Comparison of ENCODE assay signal across 27 cellular contexts in the genomic region with DNA sequence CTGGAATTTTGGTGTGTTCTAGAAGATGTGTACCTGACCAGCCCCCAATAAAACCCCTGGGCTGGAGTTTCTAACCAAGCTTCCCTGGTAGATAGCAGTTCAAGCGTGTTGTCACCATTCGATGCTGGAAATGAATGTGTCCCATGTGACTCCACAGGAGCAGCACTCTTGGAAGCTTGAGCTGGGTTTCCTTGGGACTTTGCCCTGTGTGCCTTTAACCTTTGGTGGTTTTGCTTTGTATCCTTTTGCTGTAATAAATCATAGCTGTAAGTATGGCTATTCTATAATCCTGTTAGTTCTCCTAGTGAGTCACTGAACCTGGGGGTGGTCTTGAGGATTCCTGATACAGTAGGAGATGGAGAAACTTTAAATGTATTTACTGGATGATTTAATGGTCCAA.
A peak's percentile ranks its signal among the peaks of the same experiment; 100 is the strongest.
DNase-seq lines count a peak whose midpoint lies in the region; ATAC-seq, FAIRE-seq and TF ChIP-seq lines count a peak whose summit lies in the region.
"Had no signal": no experiment of that assay in that cellular context is flagged by ENCODE, and none has a peak within 500 bp of the region (broad histone marks: within the 10 kb centered on the region; RNA-seq: fewer than 3 reads in every experiment).

No MANE protein-coding gene starts in this region.

- no peak overlapping the region for H3K23ac ChIP-seq in mesenchymal stem cell (ENCODE audit: low read length in 2 of 2)

- no peaks in the 10 kb centered on the region for H3K27me3 ChIP-seq in mesenchymal stem cell (ENCODE audit: control insufficient read depth in 1 of 2, insufficient read depth in 1 of 2, low read length in 2 of 2)
- no peaks in the 10 kb centered on the region for H3K27me3 ChIP-seq in small intestine (ENCODE audit: control insufficient read depth in 2 of 2, insufficient read depth in 2 of 2, low read length in 2 of 2)
- H3K27me3 ChIP-seq: BLaER1 had no signal

- no peak overlapping the region for H2BK5ac ChIP-seq in mesenchymal stem cell (ENCODE audit: low read depth, low read length, poor library complexity, severe bottlenecking)

- no peak overlapping the region for H3K4me2 ChIP-seq in mesenchymal stem cell (ENCODE audit: low read length, poor library complexity, severe bottlenecking)
- H3K4me2 ChIP-seq: BLaER1 had no signal

- no peak overlapping the region for H2BK120ac ChIP-seq in mesenchymal stem cell (ENCODE audit: low read depth, low read length)

- no peak overlapping the region for H3K9ac ChIP-seq in mesenchymal stem cell (ENCODE audit: low read length)
- H3K9ac ChIP-seq: BLaER1 had no signal

- H3K14ac ChIP-seq in mesenchymal stem cell (ENCODE audit: low read length in 2 of 2): no peak overlapping the region

- no peak overlapping the region for H2AFZ ChIP-seq in mesenchymal stem cell (ENCODE audit: low read depth, low read length)

- H2BK15ac ChIP-seq in mesenchymal stem cell (ENCODE audit: low read depth, poor library complexity, severe bottlenecking): no peak overlapping the region

- H3K4me1 ChIP-seq in HEK293 (ENCODE audit: control insufficient read depth, insufficient read depth, low read length): no peaks in the 10 kb centered on the region
- no peaks in the 10 kb centered on the region for H3K4me1 ChIP-seq in mesenchymal stem cell (ENCODE audit: control insufficient read depth, insufficient read depth, low read depth, low read length)
- H3K4me1 ChIP-seq in small intestine (ENCODE audit: control insufficient read depth in 2 of 2, insufficient read depth in 1 of 2, low read depth in 1 of 2, low read length in 1 of 2): no peaks in the 10 kb centered on the region

- H3K79me1 ChIP-seq in mesenchymal stem cell (replicated peaks; ENCODE audit: low read length, poor library complexity, severe bottlenecking): no peaks in the 10 kb centered on the region

- in situ Hi-C loops in astrocyte of the cerebellum (cut with HindIII; ENCODE audit: low sequenced_read_pairs): no loop called here

- no peak overlapping the region for H3K27ac ChIP-seq in HEK293 (ENCODE audit: extremely low read depth, low read depth, low read length)
- no peak overlapping the region for H3K27ac ChIP-seq in mesenchymal stem cell (ENCODE audit: low read length, poor library complexity, severe bottlenecking)
- no peak overlapping the region for H3K27ac ChIP-seq in small intestine (ENCODE audit: low read depth in 1 of 2, low read length in 1 of 2)
- H3K27ac ChIP-seq: BLaER1, SK-N-MC had no signal

- H3K4ac ChIP-seq in mesenchymal stem cell (ENCODE audit: low read depth in 1 of 2, low read length in 2 of 2): no peak overlapping the region

- TF ChIP-seq CTCF in HEK293 (tag by site-specific recombination; IDR thresholded peaks at IDR 0.05) (no peak), astrocyte of the cerebellum (IDR thresholded peaks at IDR 0.05; ENCODE audit: low read depth, low read length, missing control alignments) (no peak)

- H3K36me3 ChIP-seq in HEK293 (ENCODE audit: control insufficient read depth in 2 of 2, insufficient read depth in 1 of 2, low read length in 2 of 2): no peaks in the 10 kb centered on the region
- no peaks in the 10 kb centered on the region for H3K36me3 ChIP-seq in mesenchymal stem cell (ENCODE audit: control insufficient read depth in 1 of 2, insufficient read depth in 2 of 2, low read depth in 1 of 2, low read length in 2 of 2)
- H3K36me3 ChIP-seq in small intestine (ENCODE audit: control insufficient read depth in 2 of 2, insufficient read depth in 2 of 2, low read length in 2 of 2): no peaks in the 10 kb centered on the region
- H3K36me3 ChIP-seq: BLaER1 had no signal

- peak; percentile 44 for DNase-seq in astrocyte of the cerebellum (ENCODE audit: low read depth)
- peak; percentile 22 for DNase-seq in mesenchymal stem cell
- peak; percentile 9 for DNase-seq in small intestine
- DNase-seq in C1 segment of cervical spinal cord (lab: John Stamatoyannopoulos, UW): no peak
- no peak for DNase-seq in Ammon's horn (ENCODE audit: low spot score)
- DNase-seq: CD4-positive, alpha-beta T cell; DMS79; EL; GF-D8; Kasumi-1; MV-4-11; NCI-H1105; NCI-H1436 treated with DMSO at 0.1 percent for 48 hours; NCI-H187 treated with DMSO at 0.1 percent for 48 hours; NCI-H524; NCI-H774; SIG-M5 had no signal

- 81% methylated on average over 2 of the region's 2 CpGs for whole genome bisulfite sequencing in mesenchymal stem cell
- 41 to 77% (median 60%) methylated on average over 2 of the region's 2 CpGs for whole genome bisulfite sequencing in small intestine, 3 donors

- H2AK5ac ChIP-seq in mesenchymal stem cell (ENCODE audit: low read length, severe bottlenecking): no peak overlapping the region

- no peak overlapping the region for H2BK12ac ChIP-seq in mesenchymal stem cell (ENCODE audit: low read length in 2 of 2)

- POLR2A ChIA-PET in HEK293 (lab: Yijun Ruan, JAX): interaction anchor here (0.7 kb wide), 1 partner anchor 63 kb away, joined by 3 read pairs; no protein-coding TSS in a partner anchor

- H4K8ac ChIP-seq in mesenchymal stem cell (ENCODE audit: low read length): no peak overlapping the region

- H4K91ac ChIP-seq in mesenchymal stem cell (ENCODE audit: low read length): no peak overlapping the region

- no peak overlapping the region for H3K4me3 ChIP-seq in HEK293 (ENCODE audit: low read depth, low read length)
- no peak overlapping the region for H3K4me3 ChIP-seq in astrocyte of the cerebellum (ENCODE audit: low read depth, low read length)
- no peak overlapping the region for H3K4me3 ChIP-seq in mesenchymal stem cell (ENCODE audit: insufficient read depth in 1 of 2, low read depth in 1 of 2, low read length in 2 of 2)
- no peak overlapping the region for H3K4me3 ChIP-seq in small intestine (ENCODE audit: low read depth in 1 of 2, low read length in 2 of 2)
- H3K4me3 ChIP-seq: BLaER1, K562, SK-N-MC had no signal

- FAIRE-seq in small intestine (lab: Jason Lieb, UNC): no peak
- FAIRE-seq: GM12891, H1, HTR-8/SVneo, K562, RCC 7860 had no signal

- CTCF ChIA-PET in HEK293 (lab: Yijun Ruan, JAX): interaction anchor here (0.5 to 1.2 kb wide), 7 partner anchors 8 to 1616 kb away, joined by 3 to 4 read pairs (median 3); no protein-coding TSS in a partner anchor

- ATAC-seq in GM19351 (IDR thresholded peaks at IDR 0.05; ENCODE audit: unreplicated experiment): no peak
- ATAC-seq: HCT116, K562 had no signal

- H3K9me3 ChIP-seq in HEK293 (ENCODE audit: control insufficient read depth, insufficient read depth, low read depth, low read length): no peaks in the 10 kb centered on the region
- H3K9me3 ChIP-seq in mesenchymal stem cell (ENCODE audit: control insufficient read depth, low read length): no peaks in the 10 kb centered on the region
- H3K9me3 ChIP-seq in small intestine (ENCODE audit: control insufficient read depth, low read depth): no peaks in the 10 kb centered on the region
- H3K9me3 ChIP-seq: BLaER1 had no signal

- no peak overlapping the region for H3K18ac ChIP-seq in mesenchymal stem cell (ENCODE audit: low read depth in 1 of 2, low read length in 2 of 2)

TF ChIP-seq in HEK293, 187 proteins besides CTCF, POLR2A, EP300 and RAD21:
- TF ChIP-seq, protein P1, sequence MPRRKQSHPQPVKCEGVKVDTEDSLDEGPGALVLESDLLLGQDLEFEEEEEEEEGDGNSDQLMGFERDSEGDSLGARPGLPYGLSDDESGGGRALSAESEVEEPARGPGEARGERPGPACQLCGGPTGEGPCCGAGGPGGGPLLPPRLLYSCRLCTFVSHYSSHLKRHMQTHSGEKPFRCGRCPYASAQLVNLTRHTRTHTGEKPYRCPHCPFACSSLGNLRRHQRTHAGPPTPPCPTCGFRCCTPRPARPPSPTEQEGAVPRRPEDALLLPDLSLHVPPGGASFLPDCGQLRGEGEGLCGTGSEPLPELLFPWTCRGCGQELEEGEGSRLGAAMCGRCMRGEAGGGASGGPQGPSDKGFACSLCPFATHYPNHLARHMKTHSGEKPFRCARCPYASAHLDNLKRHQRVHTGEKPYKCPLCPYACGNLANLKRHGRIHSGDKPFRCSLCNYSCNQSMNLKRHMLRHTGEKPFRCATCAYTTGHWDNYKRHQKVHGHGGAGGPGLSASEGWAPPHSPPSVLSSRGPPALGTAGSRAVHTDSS (tag by site-specific recombination; IDR thresholded peaks at IDR 0.05): no peak
- TF ChIP-seq TRIM28 (IDR thresholded peaks at IDR 0.05; ENCODE audit: borderline replicate concordance, low read length): 0 out of 2 replicates have a peak, but pooled peaks have one; percentile 39

Comparison
In these comparisons a context has a peak if more than half of its experiments do, and no peak if none do; other contexts are left out.
1. DNase-seq: peak in astrocyte of the cerebellum (single experiment), mesenchymal stem cell (single experiment) and small intestine (single experiment); none in C1 segment of cervical spinal cord (0 of 14) and Ammon's horn (single experiment).